In the genomic region with DNA sequence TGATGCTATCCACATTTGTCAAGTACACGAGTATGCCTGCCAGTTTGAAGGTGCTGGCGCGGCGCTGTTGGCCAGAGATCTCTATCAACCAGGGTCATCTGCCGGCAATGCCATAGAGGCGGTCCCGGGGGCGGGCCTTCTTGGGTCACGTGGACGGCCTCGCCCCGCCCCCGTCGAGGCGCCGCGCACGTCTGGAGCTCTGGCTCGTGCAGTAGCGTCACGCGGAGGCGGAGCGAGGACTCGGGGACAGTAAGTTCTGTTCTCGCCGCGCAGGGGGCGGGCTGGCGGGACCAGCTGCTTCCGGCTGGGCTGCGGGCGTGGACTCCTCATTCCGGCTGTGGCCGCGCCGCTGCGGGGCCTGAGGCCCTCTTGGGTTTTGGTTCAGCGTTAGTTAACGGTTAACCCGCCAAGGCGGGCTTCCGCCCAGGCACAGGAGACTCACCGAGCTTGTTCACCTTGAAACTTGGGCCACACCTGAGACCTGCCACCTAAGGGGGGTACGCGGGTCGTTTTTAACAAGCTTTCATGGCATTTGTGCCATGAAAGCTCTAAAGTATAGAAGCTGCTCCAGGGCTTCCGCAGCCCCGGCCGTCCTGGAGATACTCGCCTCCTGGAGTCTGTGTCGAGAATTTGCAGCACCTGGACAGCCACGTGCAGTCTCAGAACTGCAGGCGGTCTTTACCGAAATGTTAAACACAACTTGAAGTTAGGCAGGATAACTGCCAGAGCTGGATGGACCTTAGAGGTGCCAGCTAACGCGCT, we compare ENCODE assay signal across 8 cellular contexts. TPM values are rescaled to one million over a fixed set of nuclear protein-coding genes. Genes with fewer than 3 reads are reported as not detected.
A peak's percentile ranks its signal among the peaks of the same experiment; 100 is the strongest.
DNase-seq lines count a peak whose midpoint lies in the region; ATAC-seq, FAIRE-seq and TF ChIP-seq lines count a peak whose summit lies in the region.

TSS of gene RFESD (plus strand) at position 209 of the 762 bp plus-strand sequence. CDS start 5,495 bp downstream, outside the sequence.

- no peaks in the 10 kb centered on the region for H3K27me3 ChIP-seq in keratinocyte (ENCODE audit: control insufficient read depth, extremely low read depth, insufficient read depth, low read length)

- H3K4me3 ChIP-seq in keratinocyte (ENCODE audit: control insufficient read depth in 2 of 3, extremely low read depth in 1 of 3, insufficient read depth in 2 of 3, low read depth in 1 of 3, low read length in 3 of 3) = peak within 1 kb of the TSS; percentile 40 to 77 (median 63)

- H2AFZ ChIP-seq in keratinocyte (ENCODE audit: control insufficient read depth, low read length) = peak within 1 kb of the TSS; percentile 90

- H4K20me1 ChIP-seq in keratinocyte (ENCODE audit: control insufficient read depth, extremely low read depth, insufficient read depth, low read length) = no peaks in the 10 kb centered on the region

- H3K9ac ChIP-seq in keratinocyte (ENCODE audit: control insufficient read depth, extremely low read depth, insufficient read depth, low read length) = peak within 1 kb of the TSS; percentile 82

- DNase-seq in AG09319 (ENCODE audit: extremely low read depth, low read depth) (peak; percentile 91), NCI-H2227 treated with DMSO at 0.1 percent for 48 hours (lab: John Stamatoyannopoulos, UW) (peak; percentile 90), cerebellum (ENCODE audit: low spot score) (peak; percentile 93), keratinocyte (ENCODE audit: low read depth, low spot score) (peak; percentile 57)
- DNase-seq in activated CD4-positive, CD25-positive, alpha-beta regulatory T cell treated with anti-CD3 and anti-CD28 coated beads, Interleukin-2, amount 50 U/mL, for 72 hours = peak; percentile 98
- peak; percentile 90 to 94 (median 91) for DNase-seq in stimulated activated CD4-positive, alpha-beta T cell treated with anti-CD3 and anti-CD28 coated beads, Interleukin-12 subunit alpha, Interleukin-12 subunit beta, amount 100 ng/mL, for 48 hours (ENCODE audit: low read depth in 2 of 3, low spot score in 1 of 3)

- H3K4me2 ChIP-seq in keratinocyte (ENCODE audit: control insufficient read depth, extremely low read depth, insufficient read depth, low read depth, low read length) = peak within 1 kb of the TSS; percentile 95

- ATAC-seq in HG03175 (IDR thresholded peaks at IDR 0.05; ENCODE audit: unreplicated experiment) = peak; percentile 98

- H3K4me1 ChIP-seq in keratinocyte (ENCODE audit: control insufficient read depth, extremely low read depth, insufficient read depth, low read length) = peaks cover 11% of the 10 kb centered on the region

- TF ChIP-seq POLR2A in GM18951 (IDR thresholded peaks at IDR 0.05; ENCODE audit: extremely low read depth, insufficient read depth, insufficient read length) = peak; percentile 70

- in situ Hi-C loops in GM18951 (cut with MboI; ENCODE audit: low sequenced_read_pairs, unreplicated experiment) = no loop called here

- peak within 1 kb of the TSS; percentile 85 for H3K27ac ChIP-seq in keratinocyte (ENCODE audit: control insufficient read depth, insufficient read depth, low read length)

- dilution Hi-C loops in keratinocyte (cut with MboI; ENCODE audit: extremely low pct_ligation_motif_present, low sequenced_read_pairs) = no loop called here

- no peaks in the 10 kb centered on the region for H3K9me1 ChIP-seq in keratinocyte (ENCODE audit: control insufficient read depth, extremely low read depth, insufficient read depth, low read length)

- TF ChIP-seq CTCF in AG09319 (IDR thresholded peaks at IDR 0.05; ENCODE audit: low read depth, low read length) = peak; percentile 1; the same call in 1 of the 2 replicates
- TF ChIP-seq CTCF in keratinocyte (optimal IDR thresholded peaks at IDR 0.05 in 1 of 3, IDR thresholded peaks at IDR 0.05 in 1 of 3, conservative IDR thresholded peaks at IDR 0.05 in 1 of 3; ENCODE audit: extremely low read depth in 1 of 3, insufficient read depth in 2 of 3, low read length in 3 of 3) = peak; percentile 7 to 26 (median 19)

- H3K9me3 ChIP-seq in keratinocyte (ENCODE audit: control insufficient read depth, low read depth, low read length) = no peaks in the 10 kb centered on the region

- no peaks in the 10 kb centered on the region for H3K36me3 ChIP-seq in keratinocyte (ENCODE audit: control insufficient read depth in 2 of 2, extremely low read depth in 1 of 2, insufficient read depth in 2 of 2, low read length in 2 of 2)

- no peaks in the 10 kb centered on the region for H3K79me2 ChIP-seq in keratinocyte (ENCODE audit: control insufficient read depth, insufficient read depth, low read length)

- peak; percentile 73 for FAIRE-seq in keratinocyte (lab: Jason Lieb, UNC)

RNA-seq across cellular contexts. Expression of gene RFESD, which starts in this region (rescaled TPM):
- 4.0 TPM for total RNA-seq in cerebellum
- polyA plus RNA-seq in keratinocyte = 1.1 to 3.5 TPM (median 1.5 TPM) in 3 replicates
- 0.52 TPM for polyA plus RNA-seq in keratinocyte (2011; ENCODE audit: low read depth)
- 1.1 and 2.5 TPM in 2 replicates for polyA plus RNA-seq in keratinocyte (2011; cell fraction: cytosol; rRNA removed)
- polyA plus RNA-seq in keratinocyte (2011; cell fraction: nucleus; rRNA removed) = 1.1 and 1.3 TPM in 2 replicates
- polyA plus RNA-seq in keratinocyte (2012; ENCODE audit: low replicate concordance) = 1.3 and 1.4 TPM in 2 replicates
- polyA minus RNA-seq in keratinocyte = 1.5 to 3.5 TPM in 2 of 3 replicates, not detected in the other
- polyA minus RNA-seq in keratinocyte (2011; cell fraction: cytosol; rRNA and poly(A)+ RNA removed) = not detected
- 0.21 and 1.9 TPM in 2 replicates for polyA minus RNA-seq in keratinocyte (2011; cell fraction: nucleus; rRNA and poly(A)+ RNA removed)

Comparison
In these comparisons a context has a peak if more than half of its experiments do, and no peak if none do; other contexts are left out.
1. Peak in every context shown above with its lines: DNase-seq, ATAC-seq, H3K4me3 ChIP-seq and H3K27ac ChIP-seq.